8 cellular contexts compared by ENCODE assay signal in the genomic region with DNA sequence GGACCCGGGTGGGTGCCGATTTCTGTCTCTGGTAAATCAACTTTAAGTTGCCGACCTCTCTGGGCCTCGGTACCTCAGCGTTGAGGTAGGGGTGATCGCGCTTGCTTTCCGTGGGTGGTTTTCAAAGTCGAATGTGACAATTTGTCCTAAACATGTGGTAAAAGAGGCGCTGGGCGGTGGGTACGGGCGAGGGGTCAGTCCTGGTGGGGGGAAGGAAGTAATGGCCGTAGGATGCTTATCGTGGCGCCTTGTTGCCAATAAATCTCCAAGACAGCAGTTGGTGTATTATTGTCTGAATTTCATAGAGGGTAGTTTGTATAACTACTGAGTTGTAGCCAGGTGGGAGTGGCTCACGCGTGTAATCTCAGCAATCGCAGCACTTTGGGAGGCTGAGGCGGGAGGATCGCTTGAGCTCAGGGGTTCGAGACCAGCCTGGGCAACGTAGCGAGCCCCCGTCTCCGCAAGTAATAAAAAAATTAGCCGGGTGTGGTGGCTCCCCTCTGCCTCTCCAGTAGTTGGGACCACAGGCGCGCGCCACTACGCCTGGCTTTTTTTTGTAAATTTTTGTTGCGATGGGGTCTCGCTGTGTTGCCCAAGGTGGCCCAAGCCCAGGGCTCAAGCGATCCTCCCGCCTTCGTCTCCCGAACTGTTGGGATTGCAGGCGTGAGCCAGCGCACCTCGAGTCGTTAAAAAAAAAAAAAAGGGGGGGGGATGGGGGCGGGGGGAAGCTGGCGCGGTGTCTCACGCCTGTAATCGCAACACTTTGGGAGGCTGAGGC. TPM values are rescaled to one million over a fixed set of nuclear protein-coding genes. Genes with fewer than 3 reads are reported as not detected.
A peak's percentile ranks its signal among the peaks of the same experiment; 100 is the strongest.
DNase-seq lines count a peak whose midpoint lies in the region; ATAC-seq and TF ChIP-seq lines count a peak whose summit lies in the region.

No MANE protein-coding gene starts in this region.

- peak overlapping the region; percentile 94 to 99 (median 96) for H3K4me3 Mint-ChIP-seq in CD4-positive, alpha-beta memory T cell
- H3K4me3 Mint-ChIP-seq in MCF 10A (ENCODE audit: unreplicated experiment), result peak overlapping the region; percentile 94

- no peak overlapping the region for H2AK5ac ChIP-seq in mesendoderm (ENCODE audit: low read length)

- H3K18ac ChIP-seq in mesendoderm (ENCODE audit: low read length), result peak overlapping the region; percentile 41

- H3K56ac ChIP-seq in mesendoderm (ENCODE audit: low read length), result peak overlapping the region; percentile 94

- H3K36me3 Mint-ChIP-seq in CD4-positive, alpha-beta memory T cell, result peaks cover 18 to 36% of the 10 kb centered on the region in 2 donors
- H3K36me3 Mint-ChIP-seq in MCF 10A (ENCODE audit: insufficient read depth, unreplicated experiment), result peaks cover 29% of the 10 kb centered on the region

- H3K4me3 ChIP-seq in CD4-positive, alpha-beta memory T cell (ENCODE audit: low read length in 2 of 2), result peak overlapping the region; percentile 89 to 98
- peak overlapping the region; percentile 71 for H3K4me3 ChIP-seq in mesendoderm (ENCODE audit: low read length)

- no peak for DNase-seq in CD4-positive, alpha-beta memory T cell
- peak; percentile 34 for DNase-seq in HT-29 (ENCODE audit: low spot score)
- no peak for DNase-seq in MCF 10A (ENCODE audit: unreplicated experiment)
- DNase-seq in mesendoderm, result no peak
- no peak for DNase-seq in central memory CD4-positive, alpha-beta T cell
- no peak for DNase-seq in germinal center (ENCODE audit: low spot score)
- DNase-seq in NCI-H1436 treated with DMSO at 0.1 percent for 48 hours (lab: John Stamatoyannopoulos, UW), result no peak

- H4K8ac ChIP-seq in mesendoderm (ENCODE audit: low read depth, low read length), result no peak overlapping the region

- H3K9me3 ChIP-seq in CD4-positive, alpha-beta memory T cell (ENCODE audit: control insufficient read depth in 1 of 2, low read length in 2 of 2), result no peaks in the 10 kb centered on the region

- no peak for TF ChIP-seq CTCF in MCF 10A (IDR thresholded peaks at IDR 0.05; ENCODE audit: unreplicated experiment)

- H3K27me3 ChIP-seq in CD4-positive, alpha-beta memory T cell (ENCODE audit: insufficient read depth, low read length), result no peaks in the 10 kb centered on the region
- no peaks in the 10 kb centered on the region for H3K27me3 ChIP-seq in mesendoderm (ENCODE audit: insufficient read depth, low read length, poor library complexity)

- no peak overlapping the region for H3K23ac ChIP-seq in mesendoderm (ENCODE audit: low read length)

- intact Hi-C loops in CD4-positive, alpha-beta memory T cell (cut with micrococcal nuclease), result loop anchor here (1.0 kb wide), 5 partner anchors 17 to 127 kb away; a partner anchor contains a TSS
- intact Hi-C loops in MCF 10A (cut with micrococcal nuclease), result loop anchor here (1.0 to 2.0 kb wide), 3 partner anchors 35 to 71 kb away; a partner anchor contains a TSS

- H3K4me2 ChIP-seq in mesendoderm (ENCODE audit: low read length), result peak overlapping the region; percentile 63

- H3K9ac ChIP-seq in mesendoderm (ENCODE audit: low read length), result peak overlapping the region; percentile 87

- TSS peak; percentile 83 for BruUV-seq in MCF 10A (replicated peaks; lab: Mats Ljungman, UMichigan)

- H3K4ac ChIP-seq in mesendoderm (ENCODE audit: low read depth, low read length), result no peak overlapping the region

- peaks cover 0 to 1% (median 0%) of the 10 kb centered on the region in 8 donors for H3K9me3 Mint-ChIP-seq in CD4-positive, alpha-beta memory T cell
- H3K9me3 Mint-ChIP-seq in MCF 10A (ENCODE audit: unreplicated experiment), result no peaks in the 10 kb centered on the region

- H4K5ac ChIP-seq in mesendoderm (ENCODE audit: low read length), result no peak overlapping the region

- no peak overlapping the region for H2BK15ac ChIP-seq in mesendoderm (replicated peaks; ENCODE audit: low read depth)

- no peak overlapping the region for H2BK120ac ChIP-seq in mesendoderm (ENCODE audit: low read depth, low read length)

- peaks cover 18% of the 10 kb centered on the region for H3K36me3 ChIP-seq in CD4-positive, alpha-beta memory T cell (ENCODE audit: insufficient read depth, low read length)
- peaks cover 5% of the 10 kb centered on the region for H3K36me3 ChIP-seq in mesendoderm (ENCODE audit: control insufficient read depth, insufficient read depth, low read length)

- H3K27ac Mint-ChIP-seq in CD4-positive, alpha-beta memory T cell, result peak overlapping the region; percentile 94 to 97 (median 95)
- H3K27ac Mint-ChIP-seq in MCF 10A (ENCODE audit: low read depth, unreplicated experiment), result peak overlapping the region; percentile 97

- peak overlapping the region; percentile 78 for H3K27ac ChIP-seq in CD4-positive, alpha-beta memory T cell (ENCODE audit: low read depth, low read length)
- no peak overlapping the region for H3K27ac ChIP-seq in mesendoderm (ENCODE audit: low read depth, low read length)

- peaks cover 28% of the 10 kb centered on the region for H3K4me1 ChIP-seq in CD4-positive, alpha-beta memory T cell (ENCODE audit: insufficient read depth, low read length)
- H3K4me1 ChIP-seq in mesendoderm (ENCODE audit: control insufficient read depth, low read depth, low read length), result peaks cover 4% of the 10 kb centered on the region

- ATAC-seq in HG02981 (IDR thresholded peaks at IDR 0.05; ENCODE audit: unreplicated experiment), result no peak

- no CpG with 5 or more reads among the region's 46 CpGs for WGBS in mesendoderm (ENCODE audit: extremely low coverage, insufficient coverage, low lambda C conversion rate)

- peaks cover 19 to 47% (median 31%) of the 10 kb centered on the region in 4 donors for H3K4me1 Mint-ChIP-seq in CD4-positive, alpha-beta memory T cell
- H3K4me1 Mint-ChIP-seq in MCF 10A (ENCODE audit: insufficient read depth, unreplicated experiment), result peaks cover 18% of the 10 kb centered on the region

- H2BK5ac ChIP-seq in mesendoderm (ENCODE audit: low read length), result no peak overlapping the region

- H3K27me3 Mint-ChIP-seq in CD4-positive, alpha-beta memory T cell, result no peaks in the 10 kb centered on the region
- H3K27me3 Mint-ChIP-seq in MCF 10A (ENCODE audit: insufficient read depth, unreplicated experiment), result no peaks in the 10 kb centered on the region

- peaks cover 48% of the 10 kb centered on the region for H3K79me2 ChIP-seq in mesendoderm (ENCODE audit: control insufficient read depth, insufficient read depth, low read length)

- POLR2A ChIA-PET in CD4-positive, alpha-beta memory T cell (lab: Charles Lee; ENCODE audit: partially characterized antibody), result interaction anchor here (1.0 to 1.3 kb wide), 3 partner anchors 16 to 34 kb away, joined by 3 to 4 read pairs (median 3); no protein-coding TSS in a partner anchor
- POLR2A ChIA-PET in MCF 10A (lab: Yijun Ruan, JAX), result interaction anchor here (0.6 to 1.5 kb wide), 9 partner anchors 15 to 491 kb away, joined by 3 to 4 read pairs (median 3); a partner anchor contains a TSS

- CTCF ChIA-PET in CD4-positive, alpha-beta memory T cell (lab: Charles Lee; ENCODE audit: partially characterized antibody), result no interaction called here
- CTCF ChIA-PET in MCF 10A (lab: Yijun Ruan, JAX), result interaction anchor here (0.6 to 2.3 kb wide), 5 partner anchors 16 to 53 kb away, joined by 3 to 6 read pairs (median 3); no protein-coding TSS in a partner anchor

- peaks cover 26% of the 10 kb centered on the region for H3K79me1 ChIP-seq in mesendoderm (ENCODE audit: low read length)

RNA-seq across cellular contexts. Expression of a gene that starts 0.7 kb away (rescaled TPM):
- 10 to 100 TPM; 54.3 to 60.6 TPM for total RNA-seq in CD4-positive, alpha-beta memory T cell
- polyA plus RNA-seq in CD4-positive, alpha-beta memory T cell, result 100 to 1,000 TPM; 114 to 187 TPM
- 127 and 151 TPM in 2 replicates for total RNA-seq in HT-29 (2014; rRNA removed; shearing (Covaris generic))
- 71.5 and 81.9 TPM in 2 replicates for total RNA-seq in MCF 10A (2022)
- 149 TPM for polyA plus RNA-seq in mesendoderm (2013, experiment 1 of 2)
- polyA plus RNA-seq in mesendoderm (2013, experiment 2 of 2), result 149 TPM

RNA-seq across cellular contexts. Expression of a gene that starts 0.9 kb away (rescaled TPM):
- 10 to 100 TPM; 16.3 to 16.5 TPM for total RNA-seq in CD4-positive, alpha-beta memory T cell
- polyA plus RNA-seq in CD4-positive, alpha-beta memory T cell, result 1 to 10 TPM; 8.3 to 9.4 TPM
- 6.7 and 7.4 TPM in 2 replicates for total RNA-seq in HT-29 (2014; rRNA removed; shearing (Covaris generic))
- 11.0 and 11.4 TPM in 2 replicates for total RNA-seq in MCF 10A (2022)
- polyA plus RNA-seq in mesendoderm (2013, experiment 1 of 2), result 7.6 TPM
- 7.6 TPM for polyA plus RNA-seq in mesendoderm (2013, experiment 2 of 2)

RNA-seq across cellular contexts. Expression of a gene that starts 16.5 kb away (rescaled TPM):
- not detected for total RNA-seq in CD4-positive, alpha-beta memory T cell
- not detected for polyA plus RNA-seq in CD4-positive, alpha-beta memory T cell
- 0.28 and 0.73 TPM in 2 replicates for total RNA-seq in HT-29 (2014; rRNA removed; shearing (Covaris generic))
- 0.44 and 1.3 TPM in 2 replicates for total RNA-seq in MCF 10A (2022)
- 1.1 TPM for polyA plus RNA-seq in mesendoderm (2013, experiment 1 of 2)
- polyA plus RNA-seq in mesendoderm (2013, experiment 2 of 2), result 1.1 TPM

RNA-seq across cellular contexts. Expression of a gene that starts 35.4 kb away (rescaled TPM):
- 1 to 10 TPM; 7.5 to 8.3 TPM for total RNA-seq in CD4-positive, alpha-beta memory T cell
- polyA plus RNA-seq in CD4-positive, alpha-beta memory T cell, result 1 to 10 TPM; 1.2 to 3.3 TPM
- total RNA-seq in HT-29 (2014; rRNA removed; shearing (Covaris generic)), result 61.6 and 71.7 TPM in 2 replicates
- total RNA-seq in MCF 10A (2022), result 21.9 and 24.2 TPM in 2 replicates
- polyA plus RNA-seq in mesendoderm (2013, experiment 1 of 2), result 4.8 TPM
- polyA plus RNA-seq in mesendoderm (2013, experiment 2 of 2), result 5.3 TPM

RNA-seq across cellular contexts. Expression of a gene that starts 54.5 kb away (rescaled TPM):
- 10 to 100 TPM; 22.3 to 23.9 TPM for total RNA-seq in CD4-positive, alpha-beta memory T cell
- polyA plus RNA-seq in CD4-positive, alpha-beta memory T cell, result 10 to 100 TPM in 1 of 2 donors, 1 to 10 TPM in 1; 7.4 to 13.1 TPM
- 226 and 243 TPM in 2 replicates for total RNA-seq in HT-29 (2014; rRNA removed; shearing (Covaris generic))
- total RNA-seq in MCF 10A (2022), result 15.3 and 18.9 TPM in 2 replicates
- polyA plus RNA-seq in mesendoderm (2013, experiment 1 of 2), result 9.8 TPM
- 10.8 TPM for polyA plus RNA-seq in mesendoderm (2013, experiment 2 of 2)
